ENCODE assay signal across 22 cellular contexts in the genomic region with DNA sequence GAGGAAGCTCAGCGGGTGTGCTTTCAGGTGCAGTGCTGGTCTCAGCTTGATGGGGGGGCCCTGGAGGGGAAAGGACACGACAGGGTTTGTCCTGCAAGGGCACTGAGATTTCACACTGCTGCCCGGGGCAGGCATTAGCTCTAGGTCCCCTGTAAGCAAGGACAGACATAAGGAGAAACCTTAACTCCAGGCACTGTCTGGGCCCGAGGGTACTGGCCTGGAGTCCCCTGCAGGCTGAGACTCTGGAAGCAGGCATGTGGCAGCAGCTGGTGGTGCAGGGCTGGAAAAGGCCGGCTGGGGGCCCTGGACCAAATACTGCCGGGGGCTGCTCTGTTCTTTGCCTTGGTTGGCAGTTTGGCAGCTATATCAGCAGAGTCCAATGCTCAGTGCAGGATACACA.
DNase-seq lines count a peak whose midpoint lies in the region; ATAC-seq, FAIRE-seq and TF ChIP-seq lines count a peak whose summit lies in the region.
"Had no signal": no experiment of that assay in that cellular context is flagged by ENCODE, and none has a peak within 500 bp of the region (broad histone marks: within the 10 kb centered on the region; RNA-seq: fewer than 3 reads in every experiment).

No MANE protein-coding gene starts in this region.

- H3K9ac ChIP-seq in mesendoderm (ENCODE audit: low read length) = no peak overlapping the region
- H3K9ac ChIP-seq: BLaER1 treated with 17β-estradiol and CSF1 and Interleukin-3, amounts not matched to agents 10 nM and 100 nM; parathyroid adenoma had no signal

- H3K36me3 Mint-ChIP-seq in activated CD4-positive, alpha-beta memory T cell treated with anti-CD3 and anti-CD28 coated beads, Interleukin-2, amount 10 ng/mL, durations not matched to agents 7 days and 5 days (ENCODE audit: low read depth) = no peaks in the 10 kb centered on the region
- no peaks in the 10 kb centered on the region for H3K36me3 Mint-ChIP-seq in activated CD4-positive, alpha-beta memory T cell treated with anti-CD3 and anti-CD28 coated beads for 36 hours
- H3K36me3 Mint-ChIP-seq in chondrocyte (ENCODE audit: low read depth) (peaks cover 2% of the 10 kb centered on the region), Caco-2 (ENCODE audit: insufficient read depth, unreplicated experiment) (no peaks in the 10 kb centered on the region)

- POLR2A ChIA-PET in activated CD4-positive, alpha-beta memory T cell treated with anti-CD3 and anti-CD28 coated beads, Interleukin-2, amount 10 ng/mL, durations not matched to agents 7 days and 5 days (lab: Charles Lee) = no interaction called here
- POLR2A ChIA-PET in activated CD4-positive, alpha-beta memory T cell treated with anti-CD3 and anti-CD28 coated beads for 36 hours (lab: Charles Lee) = no interaction called here
- POLR2A ChIA-PET in Caco-2 (lab: Charles Lee) = no interaction called here

- intact Hi-C loops in activated CD4-positive, alpha-beta memory T cell treated with anti-CD3 and anti-CD28 coated beads for 36 hours (cut with micrococcal nuclease) = no loop called here
- intact Hi-C loops in upper lobe of right lung (cut with DNase I) = no loop called here
- intact Hi-C loops in Caco-2 (cut with micrococcal nuclease; ENCODE audit: unreplicated experiment) = no loop called here
- intact Hi-C loops in Right ventricle myocardium superior (cut with DNase I) = no loop called here

- H3K4me1 ChIP-seq in mesendoderm (ENCODE audit: control insufficient read depth, low read depth, low read length) (peaks cover 10% of the 10 kb centered on the region), upper lobe of right lung (no peaks in the 10 kb centered on the region), Caco-2 (no peaks in the 10 kb centered on the region)
- H3K4me1 ChIP-seq: parathyroid adenoma, upper lobe of left lung had no signal

- H3K27ac Mint-ChIP-seq in activated CD4-positive, alpha-beta memory T cell treated with anti-CD3 and anti-CD28 coated beads, Interleukin-2, amount 10 ng/mL, durations not matched to agents 7 days and 5 days = no peak overlapping the region
- H3K27ac Mint-ChIP-seq in activated CD4-positive, alpha-beta memory T cell treated with anti-CD3 and anti-CD28 coated beads for 36 hours = no peak overlapping the region
- H3K27ac Mint-ChIP-seq in chondrocyte (ENCODE audit: unreplicated experiment) (no peak overlapping the region), Caco-2 (ENCODE audit: unreplicated experiment) (no peak overlapping the region)
- H3K27ac Mint-ChIP-seq: activated B cell treated with CpG ODN at 0.5 μM for 24 hours; stimulated activated naive CD8-positive, alpha-beta T cell treated with anti-CD3 and anti-CD28 coated beads, Interleukin-15, Interleukin-2, amounts not matched to agents 100 ng/mL and 50 ng/mL, for 24 hours; T-helper 2 cell treated with Interferon-gamma antibody and Interleukin-4, amounts not matched to agents 5 μg/mL and 100 μg/mL, for 36 hours had no signal

- H4K8ac ChIP-seq in mesendoderm (ENCODE audit: low read depth, low read length) = no peak overlapping the region

- no CpG with 5 or more reads among the region's 6 CpGs for WGBS in mesendoderm (ENCODE audit: extremely low coverage, insufficient coverage, low lambda C conversion rate)

- no peak overlapping the region for H2BK120ac ChIP-seq in mesendoderm (ENCODE audit: low read depth, low read length)

- no TSS peak for BruUV-seq in Caco-2 (replicated peaks; lab: Mats Ljungman, UMichigan)

- no peak overlapping the region for H3K4me3 Mint-ChIP-seq in activated CD4-positive, alpha-beta memory T cell treated with anti-CD3 and anti-CD28 coated beads, Interleukin-2, amount 10 ng/mL, durations not matched to agents 7 days and 5 days
- no peak overlapping the region for H3K4me3 Mint-ChIP-seq in activated CD4-positive, alpha-beta memory T cell treated with anti-CD3 and anti-CD28 coated beads for 36 hours
- H3K4me3 Mint-ChIP-seq in chondrocyte (ENCODE audit: unreplicated experiment) = no peak overlapping the region
- no peak overlapping the region for H3K4me3 Mint-ChIP-seq in Caco-2 (ENCODE audit: unreplicated experiment)
- H3K4me3 Mint-ChIP-seq: activated B cell treated with CpG ODN at 0.5 μM for 24 hours; stimulated activated naive CD8-positive, alpha-beta T cell treated with anti-CD3 and anti-CD28 coated beads, Interleukin-15, Interleukin-2, amounts not matched to agents 100 ng/mL and 50 ng/mL, for 24 hours; T-helper 2 cell treated with Interferon-gamma antibody and Interleukin-4, amounts not matched to agents 5 μg/mL and 100 μg/mL, for 36 hours had no signal

- no peak for FAIRE-seq in D721Med (lab: Jason Lieb, UNC)
- FAIRE-seq: A204.1, bronchial epithelial cell, GM12891, H54 had no signal

- ATAC-seq in upper lobe of right lung (peak; percentile 16), Right ventricle myocardium superior (ENCODE audit: poor library complexity) (no peak)
- ATAC-seq: left ventricle myocardium superior had no signal

- H2BK5ac ChIP-seq in mesendoderm (ENCODE audit: low read length) = no peak overlapping the region

- peak overlapping the region; percentile 83 for H3K18ac ChIP-seq in mesendoderm (ENCODE audit: low read length)

- H3K79me2 ChIP-seq in mesendoderm (ENCODE audit: control insufficient read depth, insufficient read depth, low read length) = no peaks in the 10 kb centered on the region
- H3K79me2 ChIP-seq: parathyroid adenoma had no signal

- H3K36me3 ChIP-seq in mesendoderm (ENCODE audit: control insufficient read depth, insufficient read depth, low read length) (no peaks in the 10 kb centered on the region), upper lobe of right lung (no peaks in the 10 kb centered on the region), Caco-2 (ENCODE audit: control insufficient read depth, insufficient read depth, low read length) (no peaks in the 10 kb centered on the region)
- H3K36me3 ChIP-seq: BLaER1 treated with 17β-estradiol and CSF1 and Interleukin-3, amounts not matched to agents 10 nM and 100 nM; SJSA1; upper lobe of left lung had no signal

- no peak overlapping the region for H3K4me2 ChIP-seq in mesendoderm (ENCODE audit: low read length)

- no peak overlapping the region for H3K4ac ChIP-seq in mesendoderm (ENCODE audit: low read depth, low read length)

- no peaks in the 10 kb centered on the region for H3K4me1 Mint-ChIP-seq in activated CD4-positive, alpha-beta memory T cell treated with anti-CD3 and anti-CD28 coated beads, Interleukin-2, amount 10 ng/mL, durations not matched to agents 7 days and 5 days
- no peaks in the 10 kb centered on the region for H3K4me1 Mint-ChIP-seq in activated CD4-positive, alpha-beta memory T cell treated with anti-CD3 and anti-CD28 coated beads for 36 hours (ENCODE audit: low read depth)
- H3K4me1 Mint-ChIP-seq in chondrocyte (ENCODE audit: low read depth) (peaks cover 7% of the 10 kb centered on the region), Caco-2 (ENCODE audit: low read depth, unreplicated experiment) (no peaks in the 10 kb centered on the region)
- H3K4me1 Mint-ChIP-seq: activated B cell treated with CpG ODN at 0.5 μM for 24 hours had no signal

- H3K4me3 ChIP-seq in mesendoderm (ENCODE audit: low read length) = no peak overlapping the region
- no peak overlapping the region for H3K4me3 ChIP-seq in upper lobe of right lung
- no peak overlapping the region for H3K4me3 ChIP-seq in Caco-2 (ENCODE audit: low read depth, low read length)
- H3K4me3 ChIP-seq: BLaER1 treated with 17β-estradiol and CSF1 and Interleukin-3, amounts not matched to agents 10 nM and 100 nM; dorsolateral prefrontal cortex; SJSA1; upper lobe of left lung had no signal

- H3K27ac ChIP-seq in mesendoderm (ENCODE audit: low read depth, low read length) = no peak overlapping the region
- no peak overlapping the region for H3K27ac ChIP-seq in upper lobe of right lung
- H3K27ac ChIP-seq: BLaER1 treated with 17β-estradiol and CSF1 and Interleukin-3, amounts not matched to agents 10 nM and 100 nM; dorsolateral prefrontal cortex; parathyroid adenoma; SJSA1; upper lobe of left lung had no signal

- CTCF ChIA-PET in activated CD4-positive, alpha-beta memory T cell treated with anti-CD3 and anti-CD28 coated beads, Interleukin-2, amount 10 ng/mL, durations not matched to agents 7 days and 5 days (lab: Charles Lee) = no interaction called here
- CTCF ChIA-PET in activated CD4-positive, alpha-beta memory T cell treated with anti-CD3 and anti-CD28 coated beads for 36 hours (lab: Charles Lee) = no interaction called here
- CTCF ChIA-PET in Caco-2 (lab: Charles Lee) = no interaction called here

- no peaks in the 10 kb centered on the region for H3K27me3 Mint-ChIP-seq in activated CD4-positive, alpha-beta memory T cell treated with anti-CD3 and anti-CD28 coated beads, Interleukin-2, amount 10 ng/mL, durations not matched to agents 7 days and 5 days
- H3K27me3 Mint-ChIP-seq in activated CD4-positive, alpha-beta memory T cell treated with anti-CD3 and anti-CD28 coated beads for 36 hours = peaks cover 3% of the 10 kb centered on the region
- H3K27me3 Mint-ChIP-seq in chondrocyte (ENCODE audit: low read depth) (no peaks in the 10 kb centered on the region), Caco-2 (ENCODE audit: insufficient read depth, unreplicated experiment) (no peaks in the 10 kb centered on the region)
- H3K27me3 Mint-ChIP-seq: stimulated activated naive CD8-positive, alpha-beta T cell treated with anti-CD3 and anti-CD28 coated beads, Interleukin-15, Interleukin-2, amounts not matched to agents 100 ng/mL and 50 ng/mL, for 24 hours had no signal

- no peak overlapping the region for H3K56ac ChIP-seq in mesendoderm (ENCODE audit: low read length)

- H2AK5ac ChIP-seq in mesendoderm (ENCODE audit: low read length) = no peak overlapping the region

- TF ChIP-seq CTCF in chondrocyte (IDR thresholded peaks at IDR 0.05) (no peak), upper lobe of right lung (IDR thresholded peaks at IDR 0.05) (no peak), D721Med (IDR thresholded peaks at IDR 0.05; ENCODE audit: insufficient read depth, missing control alignments) (no peak), Caco-2 (IDR thresholded peaks at IDR 0.05; ENCODE audit: insufficient read depth in 1 of 2, low read depth in 1 of 2, low read length in 1 of 2, severe bottlenecking in 1 of 2, unreplicated experiment in 1 of 2) (no peak)

- H3K23ac ChIP-seq in mesendoderm (ENCODE audit: low read length) = no peak overlapping the region

- H3K9me3 ChIP-seq in upper lobe of right lung (no peaks in the 10 kb centered on the region), Caco-2 (no peaks in the 10 kb centered on the region)
- H3K9me3 ChIP-seq: SJSA1, upper lobe of left lung had no signal

- peak overlapping the region; percentile 43 for H2BK15ac ChIP-seq in mesendoderm (replicated peaks; ENCODE audit: low read depth)

- peak; percentile 11 for DNase-seq in activated CD4-positive, alpha-beta memory T cell treated with anti-CD3 and anti-CD28 coated beads, Interleukin-2, amount 10 ng/mL, durations not matched to agents 7 days and 5 days
- no peak for DNase-seq in activated CD4-positive, alpha-beta memory T cell treated with anti-CD3 and anti-CD28 coated beads for 36 hours
- DNase-seq in chondrocyte (ENCODE audit: low spot score) (peak; percentile 64), mesendoderm (no peak), upper lobe of right lung (peak; percentile 53), D721Med (ENCODE audit: insufficient read length, low spot score) (no peak), Caco-2 (no peak), Right ventricle myocardium superior (no peak)
- DNase-seq: activated B cell treated with CpG ODN at 0.5 μM for 24 hours, DMS 273 treated with DMSO at 0.1 percent for 48 hours, left ventricle myocardium superior had no signal

- H4K5ac ChIP-seq in mesendoderm (ENCODE audit: low read length) = no peak overlapping the region

- H3K27me3 ChIP-seq in mesendoderm (ENCODE audit: insufficient read depth, low read length, poor library complexity) (no peaks in the 10 kb centered on the region), upper lobe of right lung (no peaks in the 10 kb centered on the region), Caco-2 (replicated peaks; ENCODE audit: control insufficient read depth, insufficient read depth, low read length) (no peaks in the 10 kb centered on the region)
- H3K27me3 ChIP-seq: BLaER1 treated with 17β-estradiol and CSF1 and Interleukin-3, amounts not matched to agents 10 nM and 100 nM; dorsolateral prefrontal cortex; SJSA1; upper lobe of left lung had no signal

- H3K79me1 ChIP-seq in mesendoderm (ENCODE audit: low read length) = no peaks in the 10 kb centered on the region

- H3K9me3 Mint-ChIP-seq in activated CD4-positive, alpha-beta memory T cell treated with anti-CD3 and anti-CD28 coated beads, Interleukin-2, amount 10 ng/mL, durations not matched to agents 7 days and 5 days = no peaks in the 10 kb centered on the region
- H3K9me3 Mint-ChIP-seq in activated CD4-positive, alpha-beta memory T cell treated with anti-CD3 and anti-CD28 coated beads for 36 hours = peaks cover 5% of the 10 kb centered on the region
- H3K9me3 Mint-ChIP-seq in chondrocyte (ENCODE audit: low read depth) (peaks cover 13% of the 10 kb centered on the region), Caco-2 (ENCODE audit: unreplicated experiment) (no peaks in the 10 kb centered on the region)
- H3K9me3 Mint-ChIP-seq: stimulated activated naive CD8-positive, alpha-beta T cell treated with anti-CD3 and anti-CD28 coated beads, Interleukin-15, Interleukin-2, amounts not matched to agents 100 ng/mL and 50 ng/mL, for 24 hours; T-helper 2 cell treated with Interferon-gamma antibody and Interleukin-4, amounts not matched to agents 5 μg/mL and 100 μg/mL, for 36 hours had no signal

Comparison
In these comparisons a context has a peak if more than half of its experiments do, and no peak if none do; other contexts are left out.
1. DNase-seq: peak in activated CD4-positive, alpha-beta memory T cell treated with anti-CD3 and anti-CD28 coated beads, Interleukin-2, amount 10 ng/mL, durations not matched to agents 7 days and 5 days (single experiment), chondrocyte (single experiment) and upper lobe of right lung (single experiment); none in activated CD4-positive, alpha-beta memory T cell treated with anti-CD3 and anti-CD28 coated beads for 36 hours (single experiment), mesendoderm (single experiment), D721Med (single experiment), Caco-2 (0 of 2) and Right ventricle myocardium superior (single experiment).